8 cellular contexts compared by ENCODE assay signal in the genomic region with DNA sequence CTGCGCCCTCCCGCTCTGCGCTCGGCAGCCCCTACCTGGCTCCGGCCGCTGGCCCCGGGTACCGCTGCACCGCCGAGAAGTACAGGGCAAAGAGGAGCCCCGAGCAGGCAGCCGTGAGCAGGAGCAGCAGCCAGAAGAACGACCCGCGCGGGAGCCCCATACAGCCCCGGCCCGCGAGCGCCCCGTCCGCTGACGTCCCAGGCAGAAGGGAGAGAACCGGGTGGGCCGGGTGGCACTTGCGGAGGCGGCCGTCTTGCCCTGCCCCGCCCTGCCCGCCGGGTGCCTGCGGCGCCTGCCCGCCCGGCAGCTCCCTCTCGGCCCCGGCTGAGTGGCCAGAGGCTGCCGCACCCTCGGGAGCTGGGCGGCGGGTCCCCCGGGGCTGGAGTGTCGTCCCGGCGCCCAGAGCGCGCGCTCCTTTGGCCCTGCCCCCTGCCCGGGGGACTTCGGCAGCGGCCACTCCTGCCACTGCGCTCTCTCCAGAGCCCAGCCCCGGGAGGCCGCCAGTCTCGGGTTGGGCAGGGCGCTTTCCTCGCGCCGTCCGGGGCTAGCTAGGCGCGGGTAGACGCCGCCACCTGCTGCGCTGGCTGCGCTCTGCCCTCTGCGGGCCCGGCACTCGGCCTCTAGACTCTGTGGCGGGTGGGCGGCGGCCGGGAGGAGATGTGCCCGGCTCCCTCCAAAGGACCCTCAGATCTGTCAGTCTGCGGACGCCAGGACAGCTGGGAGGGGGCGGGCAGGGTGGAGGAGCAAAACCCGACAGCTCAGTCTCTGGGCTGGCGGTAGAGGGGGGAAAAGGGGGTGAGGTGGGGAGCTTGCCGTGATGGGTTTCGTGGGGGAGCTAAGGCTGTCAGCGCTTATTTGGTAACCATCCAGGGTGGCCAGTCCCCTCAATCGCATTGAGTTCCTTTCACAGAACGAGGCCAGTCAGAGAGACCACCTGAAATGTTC. TPM values are rescaled to one million over a fixed set of nuclear protein-coding genes. Genes with fewer than 3 reads are reported as not detected.
DNase-seq lines count a peak whose midpoint lies in the region; ATAC-seq and TF ChIP-seq lines count a peak whose summit lies in the region.

Gene ST6GALNAC2 (minus strand): TSS at position 212 of the 945 bp plus-strand sequence. CDS start 52 bp downstream, at position 160.

- H3K9me3 ChIP-seq in IMR-90 (ENCODE audit: control insufficient read depth, insufficient read depth, low read length) (0 out of 2 replicates have a peak, but pooled peaks cover 2% of the 10 kb centered on the region), left lung (no peaks in the 10 kb centered on the region)

- H3K79me1 ChIP-seq in IMR-90 (ENCODE audit: low read depth in 1 of 2, low read length in 2 of 2) = no peaks in the 10 kb centered on the region

- in situ Hi-C loops in Caki2 (cut with HindIII; ENCODE audit: low pct_unique_long_range_greater_than_20kb, low sequenced_read_pairs) = no loop called here
- in situ Hi-C loops in IMR-90 (cut with MboI; ENCODE audit: low sequenced_read_pairs) = no loop called here

- no peak within 1 kb of the TSS for H2BK120ac ChIP-seq in IMR-90 (ENCODE audit: low read depth, low read length)

- TF ChIP-seq RAD21 in IMR-90 (IDR thresholded peaks at IDR 0.05; ENCODE audit: low read length) = peak; percentile 53

- H4K5ac ChIP-seq in IMR-90 (ENCODE audit: low read depth, low read length) = no peak within 1 kb of the TSS

- H3K27ac ChIP-seq in IMR-90 (ENCODE audit: insufficient read depth, low read length) (no peak within 1 kb of the TSS; the same call in 1 of the 2 replicates), coronary artery (peak within 1 kb of the TSS in 1 of 2 donors; percentile 33), left lung (peak within 1 kb of the TSS; percentile 75 to 82)

- no peak within 1 kb of the TSS for H2BK15ac ChIP-seq in IMR-90 (ENCODE audit: low read depth, low read length)

- H3K23ac ChIP-seq in IMR-90 (ENCODE audit: low read depth, low read length) = no peak within 1 kb of the TSS; the same call in 1 of the 2 replicates

- H3K4ac ChIP-seq in IMR-90 (ENCODE audit: low read depth, low read length) = no peak within 1 kb of the TSS

- intact Hi-C loops in IMR-90 (cut with micrococcal nuclease) (no loop called here), left lung (cut with DNase I) (no loop called here)

- H4K8ac ChIP-seq in IMR-90 (ENCODE audit: low read depth in 2 of 2, low read length in 2 of 2) = no peak within 1 kb of the TSS

- ATAC-seq in IMR-90 (ENCODE audit: low read depth) (peak; percentile 72), left lung (peak; percentile 92), GM21619 (IDR thresholded peaks at IDR 0.05; ENCODE audit: unreplicated experiment) (no peak), HG02588 (IDR thresholded peaks at IDR 0.05; ENCODE audit: unreplicated experiment) (no peak)

- H3K9ac ChIP-seq in IMR-90 (ENCODE audit: low read depth, low read length) = peak within 1 kb of the TSS; percentile 37

- 1% methylated on average over 42 of the region's 84 CpGs; no CpG with 5 or more reads in 1 of the 2 experiments for WGBS in IMR-90 (ENCODE audit: extremely low coverage in 2 of 2, insufficient read length in 1 of 2), 2 experiments

- H3K4me3 ChIP-seq in IMR-90 (ENCODE audit: insufficient read depth, low read depth, low read length) (peak within 1 kb of the TSS; percentile 47), coronary artery (peak within 1 kb of the TSS; percentile 88), left lung (peak within 1 kb of the TSS; percentile 55 to 74)

- BruUV-seq in IMR-90 (replicated peaks; lab: Mats Ljungman, UMichigan) = no TSS peak

- TF ChIP-seq CTCF in IMR-90 (conservative IDR thresholded peaks at IDR 0.05; ENCODE audit: low read depth, low read length) = peak; percentile 39
- no peak for TF ChIP-seq CTCF in coronary artery (IDR thresholded peaks at IDR 0.05)
- TF ChIP-seq CTCF in left lung (IDR thresholded peaks at IDR 0.05) = peak; percentile 13 to 21

- H3K27me3 ChIP-seq in IMR-90 (ENCODE audit: control insufficient read depth, insufficient read depth, low read length) = peaks cover 31% of the 10 kb centered on the region
- peaks cover 6 to 42% of the 10 kb centered on the region in 2 donors for H3K27me3 ChIP-seq in left lung

- H2BK20ac ChIP-seq in IMR-90 (ENCODE audit: low read depth, low read length) = no peak within 1 kb of the TSS

- POLR2A ChIA-PET in IMR-90 (lab: Charles Lee; ENCODE audit: unreplicated experiment) = no interaction called here

- no peak within 1 kb of the TSS for H2AK5ac ChIP-seq in IMR-90 (ENCODE audit: low read depth, low read length)

- no peak for TF ChIP-seq POLR2A in IMR-90 (IDR thresholded peaks at IDR 0.05; ENCODE audit: low read depth, low read length)

- dilution Hi-C loops in IMR-90 (cut with HindIII; ENCODE audit: low sequenced_read_pairs, unreplicated experiment) = no loop called here

- H2BK5ac ChIP-seq in IMR-90 (ENCODE audit: low read depth, low read length, poor library complexity, severe bottlenecking) = no peak within 1 kb of the TSS

- H3K4me1 ChIP-seq in IMR-90 (ENCODE audit: control insufficient read depth, insufficient read depth, low read length) (no peaks in the 10 kb centered on the region; the same call in 1 of the 2 replicates), left lung (peaks cover 3 to 30% of the 10 kb centered on the region in 2 donors)

- CTCF ChIA-PET in IMR-90 (lab: Yijun Ruan, JAX) = no interaction called here

- no peaks in the 10 kb centered on the region for H4K20me1 ChIP-seq in IMR-90 (ENCODE audit: insufficient read depth, low read length)

- no peaks in the 10 kb centered on the region; the same call in 1 of the 2 replicates for H3K9me1 ChIP-seq in IMR-90 (ENCODE audit: insufficient read depth, low read length)

- no peak within 1 kb of the TSS for H3K18ac ChIP-seq in IMR-90 (ENCODE audit: low read depth, low read length)

- H2AFZ ChIP-seq in IMR-90 (replicated peaks; ENCODE audit: low read length, poor library complexity) = peak within 1 kb of the TSS; percentile 86

- H2AK9ac ChIP-seq in IMR-90 (replicated peaks; ENCODE audit: low read depth, low read length, poor library complexity) = peak within 1 kb of the TSS; percentile 7

- no peak within 1 kb of the TSS for H3K56ac ChIP-seq in IMR-90 (ENCODE audit: extremely low read depth, insufficient read depth, low read length)

- H3K36me3 ChIP-seq in IMR-90 (ENCODE audit: control insufficient read depth, insufficient read depth, low read length) (no peaks in the 10 kb centered on the region), left lung (no peaks in the 10 kb centered on the region)

- no peak within 1 kb of the TSS for H3K14ac ChIP-seq in IMR-90 (replicated peaks; ENCODE audit: low read depth, low read length)

- peak; percentile 89 for DNase-seq in Caki2 (ENCODE audit: low read depth)
- no peak for DNase-seq in IMR-90
- peak; percentile 35 for DNase-seq in T-helper 9 cell
- no peak for DNase-seq in coronary artery (ENCODE audit: low spot score)
- peak; percentile 84 to 96 for DNase-seq in left lung
- peak; percentile 56 for DNase-seq in stimulated activated CD8-positive, alpha-beta memory T cell treated with anti-CD3 and anti-CD28 coated beads, Interleukin-4, amount 100 ng/mL, for 48 hours

- H3K4me2 ChIP-seq in IMR-90 (ENCODE audit: low read depth, low read length) = peak within 1 kb of the TSS; percentile 85

- H4K91ac ChIP-seq in IMR-90 (ENCODE audit: insufficient read depth, low read depth, low read length) = no peak within 1 kb of the TSS

TF ChIP-seq in IMR-90, 13 proteins besides CTCF, POLR2A, EP300 and RAD21:
- TF ChIP-seq, protein P1, sequence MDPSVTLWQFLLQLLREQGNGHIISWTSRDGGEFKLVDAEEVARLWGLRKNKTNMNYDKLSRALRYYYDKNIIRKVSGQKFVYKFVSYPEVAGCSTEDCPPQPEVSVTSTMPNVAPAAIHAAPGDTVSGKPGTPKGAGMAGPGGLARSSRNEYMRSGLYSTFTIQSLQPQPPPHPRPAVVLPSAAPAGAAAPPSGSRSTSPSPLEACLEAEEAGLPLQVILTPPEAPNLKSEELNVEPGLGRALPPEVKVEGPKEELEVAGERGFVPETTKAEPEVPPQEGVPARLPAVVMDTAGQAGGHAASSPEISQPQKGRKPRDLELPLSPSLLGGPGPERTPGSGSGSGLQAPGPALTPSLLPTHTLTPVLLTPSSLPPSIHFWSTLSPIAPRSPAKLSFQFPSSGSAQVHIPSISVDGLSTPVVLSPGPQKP (IDR thresholded peaks at IDR 0.05; ENCODE audit: borderline replicate concordance, low read depth, low read length) = no peak
- no peak for TF ChIP-seq NFE2L2 (IDR thresholded peaks at IDR 0.05; ENCODE audit: low read depth, low read length)
- TF ChIP-seq MAZ (IDR thresholded peaks at IDR 0.05; ENCODE audit: borderline replicate concordance, low read depth, low read length) = no peak
- no peak for TF ChIP-seq RFX5 (IDR thresholded peaks at IDR 0.05; ENCODE audit: low read depth, low read length)
- no peak for TF ChIP-seq CEBPB (IDR thresholded peaks at IDR 0.05; ENCODE audit: low read depth, low read length)
- TF ChIP-seq MXI1 (IDR thresholded peaks at IDR 0.05; ENCODE audit: borderline replicate concordance, low read depth, low read length) = no peak
- no peak for TF ChIP-seq FOS (IDR thresholded peaks at IDR 0.05; ENCODE audit: low read depth, low read length)
- no peak for TF ChIP-seq CHD1 (IDR thresholded peaks at IDR 0.05; ENCODE audit: low read depth, low read length)
- TF ChIP-seq BHLHE40 (IDR thresholded peaks at IDR 0.05; ENCODE audit: low read depth, low read length) = no peak
- TF ChIP-seq SMC3 (IDR thresholded peaks at IDR 0.05; ENCODE audit: low read depth, low read length) = no peak
- TF ChIP-seq MAFK (IDR thresholded peaks at IDR 0.05; ENCODE audit: low read depth, low read length) = no peak
- TF ChIP-seq RCOR1 (IDR thresholded peaks at IDR 0.05; ENCODE audit: insufficient replicate concordance, low read length) = no peak
- TF ChIP-seq, protein P2, sequence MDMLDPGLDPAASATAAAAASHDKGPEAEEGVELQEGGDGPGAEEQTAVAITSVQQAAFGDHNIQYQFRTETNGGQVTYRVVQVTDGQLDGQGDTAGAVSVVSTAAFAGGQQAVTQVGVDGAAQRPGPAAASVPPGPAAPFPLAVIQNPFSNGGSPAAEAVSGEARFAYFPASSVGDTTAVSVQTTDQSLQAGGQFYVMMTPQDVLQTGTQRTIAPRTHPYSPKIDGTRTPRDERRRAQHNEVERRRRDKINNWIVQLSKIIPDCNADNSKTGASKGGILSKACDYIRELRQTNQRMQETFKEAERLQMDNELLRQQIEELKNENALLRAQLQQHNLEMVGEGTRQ (IDR thresholded peaks at IDR 0.05; ENCODE audit: low read depth, low read length) = no peak
TF ChIP-seq in IMR-90: peak in this region for 0.

RNA-seq across cellular contexts. Expression of gene ST6GALNAC2, which starts in this region (rescaled TPM):
- total RNA-seq in Caki2 (2014; rRNA removed; shearing (Covaris generic); ENCODE audit: low replicate concordance) = 2.8 and 5.3 TPM in 2 replicates
- total RNA-seq in IMR-90 (2012; rRNA removed) (not detected in 2 replicates), left lung (10 to 100 TPM; 17.5 to 30.2 TPM)
- 0.10 TPM in 1 of 2 replicates, not detected in the other for polyA plus RNA-seq in IMR-90 (2012; rRNA removed)
- polyA plus RNA-seq in IMR-90 (2012; cell fraction: cytosol; rRNA removed) = 0.06 and 0.18 TPM in 2 replicates
- 0.03 and 0.25 TPM in 2 replicates for polyA plus RNA-seq in IMR-90 (2012; cell fraction: nucleus; rRNA removed; ENCODE audit: low replicate concordance)

Comparison
In these comparisons a context has a peak if more than half of its experiments do, and no peak if none do; other contexts are left out.
1. Peak in ATAC-seq, H3K4me3 ChIP-seq, H3K9ac ChIP-seq and H3K4me2 ChIP-seq in IMR-90; RNA of the gene not detected or under 1 TPM.
2. DNase-seq: peak in Caki2 (single experiment), T-helper 9 cell (single experiment), left lung (2 of 2) and stimulated activated CD8-positive, alpha-beta memory T cell treated with anti-CD3 and anti-CD28 coated beads, Interleukin-4, amount 100 ng/mL, for 48 hours (single experiment); none in IMR-90 (single experiment) and coronary artery (single experiment).
3. Peak in every context shown above with its lines, with median percentiles within 50 percentile points of each other: H3K4me3 ChIP-seq.